ENCODE assay signal across 9 cellular contexts in genomic region chr2:138814123-138814883, GRCh38. TPM values are rescaled to one million over a fixed set of nuclear protein-coding genes. Genes with fewer than 3 reads are reported as not detected.
DNase-seq lines count a peak whose midpoint lies in the region; ATAC-seq and TF ChIP-seq lines count a peak whose summit lies in the region.
"Had no signal": no experiment of that assay in that cellular context is flagged by ENCODE, and none has a peak within 500 bp of the region (broad histone marks: within the 10 kb centered on the region; RNA-seq: fewer than 3 reads in every experiment).

No MANE protein-coding gene starts in this region.

- H4K20me1 ChIP-seq in MM.1S (ENCODE audit: insufficient read depth, low read length): no peaks in the 10 kb centered on the region

- intact Hi-C loops in adrenal gland (cut with DNase I): no loop called here

- H3K9me3 Mint-ChIP-seq in activated CD8-positive, alpha-beta memory T cell treated with anti-CD3 and anti-CD28 coated beads, Interleukin-2, amount 10 ng/mL, durations not matched to agents 7 days and 5 days (ENCODE audit: low read depth): no peaks in the 10 kb centered on the region
- H3K9me3 Mint-ChIP-seq: activated naive CD4-positive, alpha-beta T cell treated with anti-CD3 and anti-CD28 coated beads, Interleukin-2, amount 50 U/mL, for 24 hours had no signal

- H2AK5ac ChIP-seq in mesendoderm (ENCODE audit: low read length): no peak overlapping the region

- H3K79me2 ChIP-seq in MM.1S (ENCODE audit: low read length) (no peaks in the 10 kb centered on the region), mesendoderm (ENCODE audit: control insufficient read depth, insufficient read depth, low read length) (no peaks in the 10 kb centered on the region)

- no peaks in the 10 kb centered on the region for H3K9me3 ChIP-seq in MM.1S (replicated peaks; ENCODE audit: insufficient read depth, low read length)
- H3K9me3 ChIP-seq in SK-N-MC (ENCODE audit: low read depth, low read length): no peaks in the 10 kb centered on the region
- H3K9me3 ChIP-seq in MG63: no peaks in the 10 kb centered on the region
- no peaks in the 10 kb centered on the region for H3K9me3 ChIP-seq in adrenal gland (replicated peaks in 1 of 3)

- no peaks in the 10 kb centered on the region for H3K4me1 Mint-ChIP-seq in activated CD8-positive, alpha-beta memory T cell treated with anti-CD3 and anti-CD28 coated beads, Interleukin-2, amount 10 ng/mL, durations not matched to agents 7 days and 5 days
- H3K4me1 Mint-ChIP-seq: activated naive CD4-positive, alpha-beta T cell treated with anti-CD3 and anti-CD28 coated beads, Interleukin-2, amount 50 U/mL, for 24 hours had no signal

- H3K4me2 ChIP-seq in MM.1S (ENCODE audit: low read depth, low read length) (no peak overlapping the region), mesendoderm (ENCODE audit: low read length) (no peak overlapping the region)

- WGBS in mesendoderm (ENCODE audit: extremely low coverage, insufficient coverage, low lambda C conversion rate): no CpG with 5 or more reads among the region's 4 CpGs
- 47 to 58% (median 56%) methylated on average over 4 of the region's 4 CpGs for WGBS in adrenal gland, 4 donors

- ATAC-seq in GM18867 (IDR thresholded peaks at IDR 0.05; ENCODE audit: unreplicated experiment) (peak; percentile 78), GM21360 (IDR thresholded peaks at IDR 0.05; ENCODE audit: unreplicated experiment) (no peak)
- no peak for ATAC-seq in activated CD8-positive, alpha-beta memory T cell treated with anti-CD3 and anti-CD28 coated beads, Interleukin-2, amount 10 ng/mL, durations not matched to agents 7 days and 5 days

- H4K5ac ChIP-seq in mesendoderm (ENCODE audit: low read length): no peak overlapping the region

- H3K27ac ChIP-seq in MM.1S (ENCODE audit: low read length) (no peak overlapping the region), SK-N-MC (peak overlapping the region; percentile 99), mesendoderm (ENCODE audit: low read depth, low read length) (no peak overlapping the region), adrenal gland (no peak overlapping the region)

- no peak for TF ChIP-seq CTCF in MM.1S (IDR thresholded peaks at IDR 0.05; ENCODE audit: low read length)
- no peak for TF ChIP-seq CTCF in adrenal gland (IDR thresholded peaks at IDR 0.05)

- DNase-seq in MM.1S (peak; percentile 14), SK-N-MC (ENCODE audit: low read depth, low spot score) (no peak), mesendoderm (peak; percentile 54), MG63 (no peak), adrenal gland (no peak)
- no peak for DNase-seq in activated CD8-positive, alpha-beta memory T cell treated with anti-CD3 and anti-CD28 coated beads, Interleukin-2, amount 10 ng/mL, durations not matched to agents 7 days and 5 days

- no peak overlapping the region for H3K23ac ChIP-seq in mesendoderm (ENCODE audit: low read length)

- no peak overlapping the region for H2BK5ac ChIP-seq in mesendoderm (ENCODE audit: low read length)

- H3K4me3 Mint-ChIP-seq in activated CD8-positive, alpha-beta memory T cell treated with anti-CD3 and anti-CD28 coated beads, Interleukin-2, amount 10 ng/mL, durations not matched to agents 7 days and 5 days: no peak overlapping the region
- H3K4me3 Mint-ChIP-seq: activated naive CD4-positive, alpha-beta T cell treated with anti-CD3 and anti-CD28 coated beads, Interleukin-2, amount 50 U/mL, for 24 hours had no signal

- CTCF ChIA-PET in activated CD8-positive, alpha-beta memory T cell treated with anti-CD3 and anti-CD28 coated beads, Interleukin-2, amount 10 ng/mL, durations not matched to agents 7 days and 5 days (lab: Charles Lee): interaction anchor here (1.0 kb wide), 1 partner anchor 14 kb away, joined by 3 read pairs; no protein-coding TSS in a partner anchor

- H2BK120ac ChIP-seq in mesendoderm (ENCODE audit: low read depth, low read length): no peak overlapping the region

- no peaks in the 10 kb centered on the region for H3K9me2 ChIP-seq in MM.1S (replicated peaks; ENCODE audit: insufficient read depth, low read length)

- no peak overlapping the region for H4K8ac ChIP-seq in mesendoderm (ENCODE audit: low read depth, low read length)

- no peak for TF ChIP-seq POLR2A in adrenal gland (IDR thresholded peaks at IDR 0.05)

- peaks cover 3% of the 10 kb centered on the region for H3K27me3 Mint-ChIP-seq in activated CD8-positive, alpha-beta memory T cell treated with anti-CD3 and anti-CD28 coated beads, Interleukin-2, amount 10 ng/mL, durations not matched to agents 7 days and 5 days

- H2AFZ ChIP-seq in MM.1S (ENCODE audit: low read length): no peak overlapping the region

- no peaks in the 10 kb centered on the region for H3K27me3 ChIP-seq in MM.1S (replicated peaks; ENCODE audit: insufficient read depth, low read length)
- no peaks in the 10 kb centered on the region for H3K27me3 ChIP-seq in mesendoderm (ENCODE audit: insufficient read depth, low read length, poor library complexity)
- H3K27me3 ChIP-seq in MG63: peaks cover 2% of the 10 kb centered on the region; the same call in 1 of the 2 replicates
- H3K27me3 ChIP-seq in adrenal gland: peaks cover 8% of the 10 kb centered on the region

- no peaks in the 10 kb centered on the region for H3K79me1 ChIP-seq in mesendoderm (ENCODE audit: low read length)

- no peak overlapping the region for H3K18ac ChIP-seq in mesendoderm (ENCODE audit: low read length)

- no peak overlapping the region for H2BK15ac ChIP-seq in mesendoderm (replicated peaks; ENCODE audit: low read depth)

- no peak overlapping the region for H3K56ac ChIP-seq in mesendoderm (ENCODE audit: low read length)

- H3K4ac ChIP-seq in mesendoderm (ENCODE audit: low read depth, low read length): no peak overlapping the region

- no peaks in the 10 kb centered on the region for H3K36me3 Mint-ChIP-seq in activated CD8-positive, alpha-beta memory T cell treated with anti-CD3 and anti-CD28 coated beads, Interleukin-2, amount 10 ng/mL, durations not matched to agents 7 days and 5 days
- H3K36me3 Mint-ChIP-seq: activated naive CD4-positive, alpha-beta T cell treated with anti-CD3 and anti-CD28 coated beads, Interleukin-2, amount 50 U/mL, for 24 hours had no signal

- no peaks in the 10 kb centered on the region for H3F3A ChIP-seq in MM.1S (ENCODE audit: insufficient read depth, low read length)

- H3K4me1 ChIP-seq in MM.1S (ENCODE audit: low read length) (no peaks in the 10 kb centered on the region), mesendoderm (ENCODE audit: control insufficient read depth, low read depth, low read length) (no peaks in the 10 kb centered on the region), adrenal gland (replicated peaks in 1 of 2) (no peaks in the 10 kb centered on the region)

- H3K4me3 ChIP-seq in MM.1S (ENCODE audit: low read length) (no peak overlapping the region), SK-N-MC (peak overlapping the region; percentile 12; the same call in 1 of the 2 replicates), mesendoderm (ENCODE audit: low read length) (no peak overlapping the region), MG63 (no peak overlapping the region), adrenal gland (no peak overlapping the region)

- H3K9ac ChIP-seq in MM.1S (ENCODE audit: low read length) (no peak overlapping the region), SK-N-MC (ENCODE audit: insufficient read length) (no peak overlapping the region), mesendoderm (ENCODE audit: low read length) (no peak overlapping the region)

- H3K36me3 ChIP-seq in MM.1S (replicated peaks; ENCODE audit: insufficient read depth, low read length) (no peaks in the 10 kb centered on the region), SK-N-MC (ENCODE audit: insufficient read depth, low read length) (no peaks in the 10 kb centered on the region), mesendoderm (ENCODE audit: control insufficient read depth, insufficient read depth, low read length) (no peaks in the 10 kb centered on the region), MG63 (no peaks in the 10 kb centered on the region), adrenal gland (replicated peaks in 1 of 2) (no peaks in the 10 kb centered on the region)

- H3K27ac Mint-ChIP-seq in activated CD8-positive, alpha-beta memory T cell treated with anti-CD3 and anti-CD28 coated beads, Interleukin-2, amount 10 ng/mL, durations not matched to agents 7 days and 5 days: no peak overlapping the region
- H3K27ac Mint-ChIP-seq: activated naive CD4-positive, alpha-beta T cell treated with anti-CD3 and anti-CD28 coated beads, Interleukin-2, amount 50 U/mL, for 24 hours had no signal

RNA-seq across cellular contexts. Expression of gene NXPH2, which starts 34.1 kb away (rescaled TPM):
- polyA plus RNA-seq in mesendoderm (2013, experiment 1 of 2): 0.80 TPM
- polyA plus RNA-seq in mesendoderm (2013, experiment 2 of 2): 0.94 TPM
- total RNA-seq in activated CD8-positive, alpha-beta memory T cell treated with anti-CD3 and anti-CD28 coated beads, Interleukin-2, amount 10 ng/mL, durations not matched to agents 7 days and 5 days: not detected
- 5.0 TPM in 1 of 2 replicates, not detected in the other for total RNA-seq in MG63 (2014; rRNA removed; shearing (Covaris generic); ENCODE audit: low replicate concordance)
- total RNA-seq in adrenal gland: not detected
- polyA plus RNA-seq in adrenal gland: not detected

Comparison
In these comparisons a context has a peak if more than half of its experiments do, and no peak if none do; other contexts are left out.
1. DNase-seq: peak in MM.1S (single experiment) and mesendoderm (single experiment); none in SK-N-MC (single experiment), activated CD8-positive, alpha-beta memory T cell treated with anti-CD3 and anti-CD28 coated beads, Interleukin-2, amount 10 ng/mL, durations not matched to agents 7 days and 5 days (single experiment), MG63 (single experiment) and adrenal gland (0 of 7).